In genomic region chr3:99981138-99981537, GRCh38 we compare ENCODE assay signal across 22 cellular contexts.
"Had no signal": no experiment of that assay in that cellular context is flagged by ENCODE, and none has a peak within 500 bp of the region (broad histone marks: within the 10 kb centered on the region; RNA-seq: fewer than 3 reads in every experiment).

No MANE protein-coding gene starts in this region.

- ATAC-seq: effector memory CD8-positive, alpha-beta T cell; gastroesophageal sphincter; left lung; stimulated activated naive B cell treated with anti-CD40 and anti-IgM and Interleukin-4, amounts not matched to agents 10 μg/mL and 1 μg/mL and 100 μg/mL, for 72 hours; stimulated activated naive CD8-positive, alpha-beta T cell treated with anti-CD3 and anti-CD28 coated beads, Interleukin-15, amount 100 ng/mL, for 72 hours had no signal

- H3K4me3 Mint-ChIP-seq: effector memory CD8-positive, alpha-beta T cell; naive B cell; nephron; stimulated activated naive B cell treated with anti-CD40 and anti-IgM and Interleukin-4, amounts not matched to agents 10 μg/mL and 1 μg/mL and 100 μg/mL, for 72 hours; stimulated activated naive CD8-positive, alpha-beta T cell treated with anti-CD3 and anti-CD28 coated beads, Interleukin-15, amount 100 ng/mL, for 72 hours had no signal

- DNase-seq: effector memory CD8-positive, alpha-beta T cell; glutamatergic neuron; islet precursor cell; left lung; mesendoderm; naive B cell; retina; sigmoid colon; stimulated activated CD4-positive, alpha-beta T cell treated with anti-CD3 and anti-CD28 coated beads, Interleukin-2, amount 100 ng/mL, for 24 hours; stimulated activated CD4-positive, alpha-beta T cell treated with anti-CD3 and anti-CD28 coated beads, Interleukin-4, amount 100 ng/mL, for 4 hours; stimulated activated naive B cell treated with anti-CD40 and anti-IgM and Interleukin-4, amounts not matched to agents 10 μg/mL and 1 μg/mL and 100 μg/mL, for 72 hours; stimulated activated naive CD8-positive, alpha-beta T cell treated with anti-CD3 and anti-CD28 coated beads, Interleukin-15, amount 100 ng/mL, for 72 hours; trophoblast cell had no signal

- H3K36me3 ChIP-seq: esophagus muscularis mucosa, gastroesophageal sphincter, left lung, prostate gland, sigmoid colon, thoracic aorta had no signal

- H3K9me3 ChIP-seq: esophagus muscularis mucosa, gastroesophageal sphincter, left lung, prostate gland, sigmoid colon, thoracic aorta had no signal

- H3K9ac ChIP-seq: parathyroid adenoma had no signal

- H3K27me3 Mint-ChIP-seq: effector memory CD8-positive, alpha-beta T cell; naive B cell; stimulated activated naive B cell treated with anti-CD40 and anti-IgM and Interleukin-4, amounts not matched to agents 10 μg/mL and 1 μg/mL and 100 μg/mL, for 72 hours; stimulated activated naive CD8-positive, alpha-beta T cell treated with anti-CD3 and anti-CD28 coated beads, Interleukin-15, amount 100 ng/mL, for 72 hours had no signal

- H3K27me3 ChIP-seq: esophagus muscularis mucosa, gastroesophageal sphincter, left lung, sigmoid colon had no signal

- H3K4me1 ChIP-seq: esophagus muscularis mucosa, left lung, parathyroid adenoma, prostate gland, sigmoid colon had no signal

- H3K4me3 ChIP-seq: esophagus muscularis mucosa, gastroesophageal sphincter, left lung, lung, prostate gland, sigmoid colon, skin epidermis, thoracic aorta had no signal

- H3K27ac Mint-ChIP-seq: effector memory CD8-positive, alpha-beta T cell; nephron; stimulated activated naive B cell treated with anti-CD40 and anti-IgM and Interleukin-4, amounts not matched to agents 10 μg/mL and 1 μg/mL and 100 μg/mL, for 72 hours; stimulated activated naive CD8-positive, alpha-beta T cell treated with anti-CD3 and anti-CD28 coated beads, Interleukin-15, amount 100 ng/mL, for 72 hours had no signal

- H2AFZ ChIP-seq: parathyroid adenoma had no signal

- H3K4me1 Mint-ChIP-seq: stimulated activated naive CD8-positive, alpha-beta T cell treated with anti-CD3 and anti-CD28 coated beads, Interleukin-15, amount 100 ng/mL, for 72 hours had no signal

- H3K27ac ChIP-seq: epithelial cell of prostate, esophagus muscularis mucosa, gastroesophageal sphincter, left lung, parathyroid adenoma, prostate gland, sigmoid colon, skin epidermis, thoracic aorta had no signal
